Comparison of ENCODE assay signal across 19 cellular contexts in genomic region chr7:42340462-42340861, GRCh38.
"Had no signal": no experiment of that assay in that cellular context is flagged by ENCODE, and none has a peak within 500 bp of the region (broad histone marks: within the 10 kb centered on the region; RNA-seq: fewer than 3 reads in every experiment).

No MANE protein-coding gene starts in this region.

- H3K27me3 Mint-ChIP-seq: activated B cell treated with CpG ODN at 0.5 μM for 24 hours; activated CD4-positive, alpha-beta T cell treated with anti-CD3 and anti-CD28 coated beads, Interleukin-2, amount 10 ng/mL, durations not matched to agents 7 days and 5 days; activated naive CD8-positive, alpha-beta T cell; brain; stimulated activated naive CD8-positive, alpha-beta T cell treated with anti-CD3 and anti-CD28 coated beads, Interleukin-15, amount 100 ng/mL, for 72 hours had no signal

- H3K27ac ChIP-seq: coronary artery, esophagus muscularis mucosa, neutrophil, right lobe of liver, testis had no signal

- H3K27me3 ChIP-seq: esophagus muscularis mucosa, neutrophil, right lobe of liver, testis had no signal

- ATAC-seq: activated T-cell treated with anti-CD3 and anti-CD28 coated beads, Interleukin-2, amount 50 U/mL, for 72 hours; left ventricle myocardium superior; right lobe of liver; stimulated activated naive CD8-positive, alpha-beta T cell treated with anti-CD3 and anti-CD28 coated beads, Interleukin-15, amount 100 ng/mL, for 72 hours had no signal

- H3K4me3 ChIP-seq: coronary artery, esophagus muscularis mucosa, right lobe of liver, testis had no signal

- H3K4me1 ChIP-seq: right lobe of liver, testis had no signal

- H3K36me3 Mint-ChIP-seq: activated naive CD8-positive, alpha-beta T cell; brain had no signal

- H3K4me1 Mint-ChIP-seq: activated B cell treated with CpG ODN at 0.5 μM for 24 hours; activated CD4-positive, alpha-beta T cell treated with anti-CD3 and anti-CD28 coated beads, Interleukin-2, amount 10 ng/mL, durations not matched to agents 7 days and 5 days; stimulated activated naive CD8-positive, alpha-beta T cell treated with anti-CD3 and anti-CD28 coated beads, Interleukin-15, amount 100 ng/mL, for 72 hours had no signal

- H3K36me3 ChIP-seq: esophagus muscularis mucosa, neutrophil, right lobe of liver had no signal

- H3K27ac Mint-ChIP-seq: activated B cell treated with CpG ODN at 0.5 μM for 24 hours; activated CD4-positive, alpha-beta T cell treated with anti-CD3 and anti-CD28 coated beads, Interleukin-2, amount 10 ng/mL, durations not matched to agents 7 days and 5 days; activated naive CD8-positive, alpha-beta T cell; activated T-cell treated with anti-CD3 and anti-CD28 coated beads, Interleukin-2, amount 50 U/mL, for 72 hours; brain; stimulated activated naive CD8-positive, alpha-beta T cell treated with anti-CD3 and anti-CD28 coated beads, Interleukin-15, amount 100 ng/mL, for 72 hours; T-helper 2 cell treated with Interferon-gamma antibody and Interleukin-4, amounts not matched to agents 5 μg/mL and 100 μg/mL, for 36 hours had no signal

- H3K9me3 ChIP-seq: esophagus muscularis mucosa, neutrophil, right lobe of liver, testis had no signal

- DNase-seq: activated B cell treated with CpG ODN at 0.5 μM for 24 hours; activated CD4-positive, alpha-beta T cell treated with anti-CD3 and anti-CD28 coated beads, Interleukin-2, amount 10 ng/mL, durations not matched to agents 7 days and 5 days; activated CD8-positive, alpha-beta memory T cell treated with anti-CD3 and anti-CD28 coated beads, Interleukin-2, amount 50 U/mL, for 48 hours; activated gamma-delta T cell; activated T-cell treated with anti-CD3 and anti-CD28 coated beads, Interleukin-2, amount 50 U/mL, for 72 hours; amygdala; central memory CD4-positive, alpha-beta T cell; left ventricle myocardium superior; mesendoderm; posterior cingulate gyrus; right lobe of liver; stimulated activated naive CD8-positive, alpha-beta T cell treated with anti-CD3 and anti-CD28 coated beads, Interleukin-15, amount 100 ng/mL, for 72 hours; testis had no signal

- H3K4me3 Mint-ChIP-seq: activated B cell treated with CpG ODN at 0.5 μM for 24 hours; activated CD4-positive, alpha-beta T cell treated with anti-CD3 and anti-CD28 coated beads, Interleukin-2, amount 10 ng/mL, durations not matched to agents 7 days and 5 days; activated naive CD8-positive, alpha-beta T cell; activated T-cell treated with anti-CD3 and anti-CD28 coated beads, Interleukin-2, amount 50 U/mL, for 72 hours; brain; stimulated activated naive CD8-positive, alpha-beta T cell treated with anti-CD3 and anti-CD28 coated beads, Interleukin-15, amount 100 ng/mL, for 72 hours; T-helper 2 cell treated with Interferon-gamma antibody and Interleukin-4, amounts not matched to agents 5 μg/mL and 100 μg/mL, for 36 hours had no signal

- H3K9me3 Mint-ChIP-seq: activated CD4-positive, alpha-beta T cell treated with anti-CD3 and anti-CD28 coated beads, Interleukin-2, amount 10 ng/mL, durations not matched to agents 7 days and 5 days; activated T-cell treated with anti-CD3 and anti-CD28 coated beads, Interleukin-2, amount 50 U/mL, for 72 hours; stimulated activated naive CD8-positive, alpha-beta T cell treated with anti-CD3 and anti-CD28 coated beads, Interleukin-15, amount 100 ng/mL, for 72 hours; T-helper 2 cell treated with Interferon-gamma antibody and Interleukin-4, amounts not matched to agents 5 μg/mL and 100 μg/mL, for 36 hours had no signal
